Comparison of ENCODE assay signal across 8 cellular contexts in genomic region chr11:65504671-65505433, GRCh38. TPM values are rescaled to one million over a fixed set of nuclear protein-coding genes. Genes with fewer than 3 reads are reported as not detected.
A peak's percentile ranks its signal among the peaks of the same experiment; 100 is the strongest.
DNase-seq lines count a peak whose midpoint lies in the region; ATAC-seq, FAIRE-seq and TF ChIP-seq lines count a peak whose summit lies in the region.

No MANE protein-coding gene starts in this region.

- in situ Hi-C loops in Caki2 (cut with HindIII; ENCODE audit: low pct_unique_long_range_greater_than_20kb, low sequenced_read_pairs): no loop called here

- H3K27ac ChIP-seq in endodermal cell (ENCODE audit: low read depth, low read length): peak overlapping the region; percentile 65

- H3K27ac Mint-ChIP-seq in endodermal cell: peak overlapping the region; percentile 80

- H3K4me3 ChIP-seq in endodermal cell (ENCODE audit: low read length): peak overlapping the region; percentile 97
- H3K4me3 ChIP-seq in neuron (ENCODE audit: low read length): peak overlapping the region; percentile 80

- H3K9ac ChIP-seq in endodermal cell (ENCODE audit: extremely low read depth, low read length, poor library complexity, severe bottlenecking): peak overlapping the region; percentile 100

- H3K27me3 ChIP-seq in endodermal cell (ENCODE audit: control insufficient read depth, insufficient read depth, low read length, poor library complexity, severe bottlenecking): no peaks in the 10 kb centered on the region
- no peaks in the 10 kb centered on the region for H3K27me3 ChIP-seq in neuron (ENCODE audit: insufficient read depth, low read length)

- H3K36me3 Mint-ChIP-seq in endodermal cell (ENCODE audit: low read depth): peaks cover 33% of the 10 kb centered on the region

- no peaks in the 10 kb centered on the region for H3K9me3 ChIP-seq in endodermal cell (ENCODE audit: control insufficient read depth, low read length)
- H3K9me3 ChIP-seq in neuron (ENCODE audit: low read length): no peaks in the 10 kb centered on the region

- peak; percentile 43 for DNase-seq in Caki2 (ENCODE audit: low read depth)
- peak; percentile 30 for DNase-seq in NCI-H526 treated with DMSO at 0.1 percent for 48 hours (lab: John Stamatoyannopoulos, UW)
- peak; percentile 32 for DNase-seq in endodermal cell
- no peak for DNase-seq in activated CD4-positive, CD25-positive, alpha-beta regulatory T cell treated with anti-CD3 and anti-CD28 coated beads, Interleukin-2, amount 50 U/mL, for 72 hours
- no peak for DNase-seq in NCI-H510A (lab: John Stamatoyannopoulos, UW)
- DNase-seq in frontal cortex (ENCODE audit: low spot score in 2 of 2): no peak

- H3K4me3 Mint-ChIP-seq in endodermal cell: no peak overlapping the region

- TF ChIP-seq CTCF in endodermal cell (conservative IDR thresholded peaks at IDR 0.05): no peak

- FAIRE-seq in frontal cortex (lab: Jason Lieb, UNC): no peak

- WGBS in endodermal cell (ENCODE audit: insufficient coverage in 1 of 2, insufficient read length in 1 of 2), 2 experiments: 73 to 79% methylated on average over 3 to 5 of the region's 7 CpGs

- H3K4me1 ChIP-seq in endodermal cell (ENCODE audit: control insufficient read depth, insufficient read depth, low read length) (no peaks in the 10 kb centered on the region), neuron (ENCODE audit: insufficient read depth, low read length) (peaks cover 10% of the 10 kb centered on the region)

- H3K36me3 ChIP-seq in endodermal cell (ENCODE audit: control insufficient read depth, insufficient read depth, low read length) (peaks cover 67% of the 10 kb centered on the region), neuron (ENCODE audit: insufficient read depth, low read length) (peaks cover 65% of the 10 kb centered on the region)

- H3K27me3 Mint-ChIP-seq in endodermal cell (ENCODE audit: insufficient read depth): no peaks in the 10 kb centered on the region

- no peak overlapping the region for H2AFZ ChIP-seq in neuron (ENCODE audit: low read depth, low read length)

- peaks cover 27% of the 10 kb centered on the region for H3K4me1 Mint-ChIP-seq in endodermal cell

- H3K9me3 Mint-ChIP-seq in endodermal cell: no peaks in the 10 kb centered on the region

- ATAC-seq in GM21515 (IDR thresholded peaks at IDR 0.05; ENCODE audit: unreplicated experiment): no peak

RNA-seq across cellular contexts. Expression of gene MALAT1, which starts 6.0 kb away (rescaled TPM):
- total RNA-seq in Caki2 (2014; rRNA removed; shearing (Covaris generic); ENCODE audit: low replicate concordance): 107 and 234 TPM in 2 replicates
- 1,000 to 10,000 TPM; 5,233 to 6,894 TPM for total RNA-seq in endodermal cell
- polyA plus RNA-seq in endodermal cell (2013, experiment 1 of 2): 1,429 TPM
- 1,867 TPM for polyA plus RNA-seq in endodermal cell (2013, experiment 2 of 2)
- 6,549 TPM for total RNA-seq in frontal cortex

RNA-seq across cellular contexts. Expression of gene SCYL1, which starts 20.0 kb away (rescaled TPM):
- 42.2 and 58.0 TPM in 2 replicates for total RNA-seq in Caki2 (2014; rRNA removed; shearing (Covaris generic); ENCODE audit: low replicate concordance)
- 10 to 100 TPM; 62.9 to 67.4 TPM for total RNA-seq in endodermal cell
- 54.0 TPM for polyA plus RNA-seq in endodermal cell (2013, experiment 1 of 2)
- 51.0 TPM for polyA plus RNA-seq in endodermal cell (2013, experiment 2 of 2)
- 39.1 TPM for total RNA-seq in frontal cortex

RNA-seq across cellular contexts. Expression of gene LTBP3, which starts 53.3 kb away (rescaled TPM):
- 74.6 and 77.7 TPM in 2 replicates for total RNA-seq in Caki2 (2014; rRNA removed; shearing (Covaris generic); ENCODE audit: low replicate concordance)
- total RNA-seq in endodermal cell (10 to 100 TPM; 19.7 to 24.2 TPM), frontal cortex (17.5 TPM)
- polyA plus RNA-seq in endodermal cell (2013, experiment 1 of 2): 23.3 TPM
- polyA plus RNA-seq in endodermal cell (2013, experiment 2 of 2): 23.8 TPM

Comparison
In these comparisons a context has a peak if more than half of its experiments do, and no peak if none do; other contexts are left out.
1. DNase-seq: peak in Caki2 (single experiment), NCI-H526 treated with DMSO at 0.1 percent for 48 hours (single experiment) and endodermal cell (single experiment); none in activated CD4-positive, CD25-positive, alpha-beta regulatory T cell treated with anti-CD3 and anti-CD28 coated beads, Interleukin-2, amount 50 U/mL, for 72 hours (single experiment), NCI-H510A (single experiment) and frontal cortex (0 of 2).
2. RNA of gene MALAT1, which starts 6.0 kb away (total RNA-seq): 5,233 to 6,894 TPM in endodermal cell and 6,549 TPM in frontal cortex (single experiment); 107 to 234 TPM in Caki2; every median in the first group is over 10 times any median in the second.